ENCODE assay signal across 28 cellular contexts in genomic region chr6:45780523-45780922, GRCh38.
"Had no signal": no experiment of that assay in that cellular context is flagged by ENCODE, and none has a peak within 500 bp of the region (broad histone marks: within the 10 kb centered on the region; RNA-seq: fewer than 3 reads in every experiment).

No MANE protein-coding gene starts in this region.

- H3K4me3 Mint-ChIP-seq: activated naive CD8-positive, alpha-beta T cell treated with anti-CD3 and anti-CD28 coated beads, Interleukin-2, amount 10 ng/mL, durations not matched to agents 7 days and 5 days; activated T-cell treated with anti-CD3 and anti-CD28 coated beads, Interleukin-2, amount 50 U/mL, for 4 hours; T-cell had no signal

- H3K4me3 ChIP-seq: MG63 had no signal

- H3K27me3 ChIP-seq: MG63 had no signal

- H3K27ac ChIP-seq: VCaP had no signal

- DNase-seq: activated CD4-positive, alpha-beta T cell treated with anti-CD3 and anti-CD28 coated beads for 4 hours; activated CD4-positive, alpha-beta T cell treated with anti-CD3 and anti-CD28 coated beads, Interleukin-2, amount 50 U/mL, for 48 hours; activated CD8-positive, alpha-beta memory T cell treated with anti-CD3 and anti-CD28 coated beads for 24 hours; activated gamma-delta T cell; activated naive CD4-positive, alpha-beta T cell treated with anti-CD3 and anti-CD28 coated beads, Interleukin-2, amount 50 U/mL, for 16 hours; activated naive CD8-positive, alpha-beta T cell treated with anti-CD3 and anti-CD28 coated beads, Interleukin-2, amount 10 ng/mL, durations not matched to agents 7 days and 5 days; activated T-cell treated with anti-CD3 and anti-CD28 coated beads, Interleukin-2, amount 50 U/mL, for 4 hours; aorta; central memory CD4-positive, alpha-beta T cell; MG63; MV-4-11; NCI-H1092 treated with DMSO at 0.1 percent for 48 hours; NCI-H1417 treated with DMSO at 0.1 percent for 48 hours; NCI-H1694 treated with DMSO at 0.1 percent for 48 hours; NCI-H2029 treated with DMSO at 0.1 percent for 48 hours; NCI-H446; NCI-H524 treated with DMSO at 0.1 percent for 48 hours; NCI-H748 treated with DMSO at 0.1 percent for 48 hours; NK-92 treated with Interleukin-12 subunit alpha and Interleukin-12 subunit beta, amount 100 ng/mL, for 24 hours; OCI-M1; RPMI8226; T-cell; T-helper 2 cell; T1000 had no signal

- H3K9me3 ChIP-seq: MG63 had no signal

- H3K36me3 Mint-ChIP-seq: activated naive CD8-positive, alpha-beta T cell treated with anti-CD3 and anti-CD28 coated beads, Interleukin-2, amount 10 ng/mL, durations not matched to agents 7 days and 5 days; T-cell had no signal

- H3K36me3 ChIP-seq: MG63 had no signal

- ATAC-seq: activated CD4-positive, CD25-positive, alpha-beta regulatory T cell treated with anti-CD3 and anti-CD28 coated beads, Interleukin-2, amount 50 U/mL, for 24 hours; activated T-cell treated with anti-CD3 and anti-CD28 coated beads, Interleukin-2, amount 50 U/mL, for 4 hours; Panc1; Right ventricle myocardium inferior; T-cell had no signal

- H3K4me1 Mint-ChIP-seq: activated naive CD8-positive, alpha-beta T cell treated with anti-CD3 and anti-CD28 coated beads, Interleukin-2, amount 10 ng/mL, durations not matched to agents 7 days and 5 days; T-cell had no signal

- H3K27ac Mint-ChIP-seq: activated naive CD8-positive, alpha-beta T cell treated with anti-CD3 and anti-CD28 coated beads, Interleukin-2, amount 10 ng/mL, durations not matched to agents 7 days and 5 days; T-cell had no signal

- H3K9me3 Mint-ChIP-seq: activated T-cell treated with anti-CD3 and anti-CD28 coated beads, Interleukin-2, amount 50 U/mL, for 4 hours; T-cell had no signal
